11 cellular contexts compared by ENCODE assay signal in genomic region chr11:110077318-110077717, GRCh38. TPM values are rescaled to one million over a fixed set of nuclear protein-coding genes. Genes with fewer than 3 reads are reported as not detected.
A peak's percentile ranks its signal among the peaks of the same experiment; 100 is the strongest.
DNase-seq lines count a peak whose midpoint lies in the region; ATAC-seq and TF ChIP-seq lines count a peak whose summit lies in the region.
"Had no signal": no experiment of that assay in that cellular context is flagged by ENCODE, and none has a peak within 500 bp of the region (broad histone marks: within the 10 kb centered on the region; RNA-seq: fewer than 3 reads in every experiment).

No MANE protein-coding gene starts in this region.

- CTCF ChIA-PET in PC-9 (lab: Charles Lee): no interaction called here

- H3K9me3 ChIP-seq in PC-9 (ENCODE audit: insufficient read depth, low read depth): peaks cover 8% of the 10 kb centered on the region
- peaks cover 3% of the 10 kb centered on the region for H3K9me3 ChIP-seq in suprapubic skin

- peaks cover 36% of the 10 kb centered on the region for H3K4me1 ChIP-seq in PC-9 (replicated peaks; ENCODE audit: insufficient read depth)
- H3K4me1 ChIP-seq in suprapubic skin: peaks cover 33% of the 10 kb centered on the region

- POLR2A ChIA-PET in PC-9 (lab: Charles Lee; ENCODE audit: unreplicated experiment): interaction anchor here (0.5 kb wide), 1 partner anchor 244 kb away, joined by 12 read pairs; no protein-coding TSS in a partner anchor

- H3K9me2 ChIP-seq in PC-9 (ENCODE audit: insufficient read depth): no peaks in the 10 kb centered on the region

- H3K36me3 ChIP-seq in PC-9 (ENCODE audit: low read depth): 0 out of 2 replicates have a peak, but pooled peaks cover 4% of the 10 kb centered on the region
- no peaks in the 10 kb centered on the region for H3K36me3 ChIP-seq in suprapubic skin
- H3K36me3 ChIP-seq: BLaER1 treated with 17β-estradiol and CSF1 and Interleukin-3, amounts not matched to agents 10 nM and 100 nM had no signal

- intact Hi-C loops in PC-9 (cut with micrococcal nuclease; ENCODE audit: unreplicated experiment): no loop called here

- H3F3A ChIP-seq in PC-9 (ENCODE audit: insufficient read depth, low read depth): peaks cover 26% of the 10 kb centered on the region

- peaks cover 33% of the 10 kb centered on the region for H3K27me3 Mint-ChIP-seq in activated T-cell treated with anti-CD3 and anti-CD28 coated beads, Interleukin-2, amount 50 U/mL, for 24 hours
- peaks cover 10% of the 10 kb centered on the region for H3K27me3 Mint-ChIP-seq in activated T-cell treated with anti-CD3 and anti-CD28 coated beads, Interleukin-2, amount 50 U/mL, for 4 hours (ENCODE audit: low read depth)

- no peaks in the 10 kb centered on the region for H4K20me1 ChIP-seq in PC-9 (ENCODE audit: insufficient read depth)
- H4K20me1 ChIP-seq: BLaER1 treated with 17β-estradiol and CSF1 and Interleukin-3, amounts not matched to agents 10 nM and 100 nM had no signal

- H3K4me1 Mint-ChIP-seq in activated T-cell treated with anti-CD3 and anti-CD28 coated beads, Interleukin-2, amount 50 U/mL, for 24 hours (ENCODE audit: low read depth): peaks cover 20% of the 10 kb centered on the region
- H3K4me1 Mint-ChIP-seq in activated T-cell treated with anti-CD3 and anti-CD28 coated beads, Interleukin-2, amount 50 U/mL, for 4 hours (ENCODE audit: low read depth): no peaks in the 10 kb centered on the region
- peaks cover 29% of the 10 kb centered on the region for H3K4me1 Mint-ChIP-seq in stimulated activated effector memory CD8-positive, alpha-beta T cell treated with anti-CD3 and anti-CD28 coated beads, Interleukin-12 subunit alpha, Interleukin-12 subunit beta, amount 100 ng/mL, for 72 hours

- H3K27ac ChIP-seq in PC-9 (peak overlapping the region; percentile 54), suprapubic skin (no peak overlapping the region)

- no peak overlapping the region for H3K4me3 ChIP-seq in PC-9
- H3K4me3 ChIP-seq in suprapubic skin: no peak overlapping the region
- H3K4me3 ChIP-seq: BLaER1 treated with 17β-estradiol and CSF1 and Interleukin-3, amounts not matched to agents 10 nM and 100 nM had no signal

- TF ChIP-seq EP300 in suprapubic skin (IDR thresholded peaks at IDR 0.05): no peak

- peak overlapping the region; percentile 61; the same call in 1 of the 2 replicates for H3K4me2 ChIP-seq in PC-9

- DNase-seq in activated T-cell treated with anti-CD3 and anti-CD28 coated beads, Interleukin-2, amount 50 U/mL, for 24 hours: no peak
- DNase-seq in activated T-cell treated with anti-CD3 and anti-CD28 coated beads, Interleukin-2, amount 50 U/mL, for 4 hours: no peak
- DNase-seq in PC-9: no peak
- no peak for DNase-seq in stimulated activated effector memory CD8-positive, alpha-beta T cell treated with anti-CD3 and anti-CD28 coated beads, Interleukin-12 subunit alpha, Interleukin-12 subunit beta, amount 100 ng/mL, for 72 hours (ENCODE audit: low spot score in 2 of 2)
- DNase-seq in suprapubic skin (ENCODE audit: low spot score in 2 of 2): no peak
- no peak for DNase-seq in epidermal melanocyte (ENCODE audit: insufficient read length, low spot score)
- DNase-seq in SIG-M5 treated with dmso at 0.1 percent for 504 hours (lab: John Stamatoyannopoulos, UW; ENCODE audit: unreplicated experiment): no peak
- DNase-seq: effector memory CD4-positive, alpha-beta T cell; right cardiac atrium had no signal

- peak overlapping the region; percentile 66 for H3K27ac Mint-ChIP-seq in activated T-cell treated with anti-CD3 and anti-CD28 coated beads, Interleukin-2, amount 50 U/mL, for 24 hours
- H3K27ac Mint-ChIP-seq in stimulated activated effector memory CD8-positive, alpha-beta T cell treated with anti-CD3 and anti-CD28 coated beads, Interleukin-12 subunit alpha, Interleukin-12 subunit beta, amount 100 ng/mL, for 72 hours: peak overlapping the region; percentile 88

- peaks cover 2% of the 10 kb centered on the region for H3K9me3 Mint-ChIP-seq in activated T-cell treated with anti-CD3 and anti-CD28 coated beads, Interleukin-2, amount 50 U/mL, for 24 hours
- H3K9me3 Mint-ChIP-seq in activated T-cell treated with anti-CD3 and anti-CD28 coated beads, Interleukin-2, amount 50 U/mL, for 4 hours: no peaks in the 10 kb centered on the region
- H3K9me3 Mint-ChIP-seq in stimulated activated effector memory CD8-positive, alpha-beta T cell treated with anti-CD3 and anti-CD28 coated beads, Interleukin-12 subunit alpha, Interleukin-12 subunit beta, amount 100 ng/mL, for 72 hours: peaks cover 2% of the 10 kb centered on the region

- H2AFZ ChIP-seq in PC-9: no peak overlapping the region

- TF ChIP-seq POLR2A in suprapubic skin (IDR thresholded peaks at IDR 0.05): no peak

- no peak for TF ChIP-seq CTCF in PC-9 (conservative IDR thresholded peaks at IDR 0.05)
- TF ChIP-seq CTCF in suprapubic skin (IDR thresholded peaks at IDR 0.05): no peak

- no peaks in the 10 kb centered on the region for H3K79me2 ChIP-seq in PC-9 (ENCODE audit: low read depth)

- no peak overlapping the region for H3K4me3 Mint-ChIP-seq in activated T-cell treated with anti-CD3 and anti-CD28 coated beads, Interleukin-2, amount 50 U/mL, for 24 hours
- H3K4me3 Mint-ChIP-seq in activated T-cell treated with anti-CD3 and anti-CD28 coated beads, Interleukin-2, amount 50 U/mL, for 4 hours: no peak overlapping the region
- peak overlapping the region; percentile 39 for H3K4me3 Mint-ChIP-seq in stimulated activated effector memory CD8-positive, alpha-beta T cell treated with anti-CD3 and anti-CD28 coated beads, Interleukin-12 subunit alpha, Interleukin-12 subunit beta, amount 100 ng/mL, for 72 hours

- H3K27me3 ChIP-seq in PC-9 (ENCODE audit: insufficient read depth, low read depth) (no peaks in the 10 kb centered on the region), suprapubic skin (no peaks in the 10 kb centered on the region)
- H3K27me3 ChIP-seq: BLaER1 treated with 17β-estradiol and CSF1 and Interleukin-3, amounts not matched to agents 10 nM and 100 nM had no signal

- no peaks in the 10 kb centered on the region for H3K36me3 Mint-ChIP-seq in activated T-cell treated with anti-CD3 and anti-CD28 coated beads, Interleukin-2, amount 50 U/mL, for 24 hours (ENCODE audit: low read depth)
- H3K36me3 Mint-ChIP-seq in activated T-cell treated with anti-CD3 and anti-CD28 coated beads, Interleukin-2, amount 50 U/mL, for 4 hours (ENCODE audit: insufficient read depth): no peaks in the 10 kb centered on the region
- H3K36me3 Mint-ChIP-seq in stimulated activated effector memory CD8-positive, alpha-beta T cell treated with anti-CD3 and anti-CD28 coated beads, Interleukin-12 subunit alpha, Interleukin-12 subunit beta, amount 100 ng/mL, for 72 hours: no peaks in the 10 kb centered on the region

- no TSS peak for BruUV-seq in PC-9 (replicated peaks; lab: Mats Ljungman, UMichigan)

- 48% methylated on average over 1 of the region's 1 CpG for WGBS in suprapubic skin

- ATAC-seq in activated T-cell treated with anti-CD3 and anti-CD28 coated beads, Interleukin-2, amount 50 U/mL, for 4 hours: no peak
- ATAC-seq in HG02759 (IDR thresholded peaks at IDR 0.05; ENCODE audit: unreplicated experiment): peak; percentile 29
- ATAC-seq in stimulated activated effector memory CD8-positive, alpha-beta T cell treated with anti-CD3 and anti-CD28 coated beads, Interleukin-12 subunit alpha, Interleukin-12 subunit beta, amount 100 ng/mL, for 72 hours: peak; percentile 57

RNA-seq across cellular contexts. Expression of gene ZC3H12C, which starts 15.9 kb away (rescaled TPM):
- 1 to 10 TPM in 1 of 3 donors, under 1 TPM in 2; 0.35 to 1.3 (median 0.90) TPM for total RNA-seq in activated T-cell treated with anti-CD3 and anti-CD28 coated beads, Interleukin-2, amount 50 U/mL, for 4 hours
- total RNA-seq in PC-9 (2021) (9.3 and 12.4 TPM in 2 replicates), suprapubic skin (10 to 100 TPM; 15.0 to 22.7 (median 20.8) TPM)

Comparison
In these comparisons a context has a peak if more than half of its experiments do, and no peak if none do; other contexts are left out.
1. ATAC-seq: peak in HG02759 (single experiment) and stimulated activated effector memory CD8-positive, alpha-beta T cell treated with anti-CD3 and anti-CD28 coated beads, Interleukin-12 subunit alpha, Interleukin-12 subunit beta, amount 100 ng/mL, for 72 hours (single experiment); none in activated T-cell treated with anti-CD3 and anti-CD28 coated beads, Interleukin-2, amount 50 U/mL, for 4 hours (0 of 2).